Comparison of ENCODE assay signal across 11 cellular contexts in genomic region chr3:23567917-23568316, GRCh38.
A peak's percentile ranks its signal among the peaks of the same experiment; 100 is the strongest.
DNase-seq lines count a peak whose midpoint lies in the region; ATAC-seq and TF ChIP-seq lines count a peak whose summit lies in the region.
"Had no signal": no experiment of that assay in that cellular context is flagged by ENCODE, and none has a peak within 500 bp of the region (broad histone marks: within the 10 kb centered on the region; RNA-seq: fewer than 3 reads in every experiment).

No MANE protein-coding gene starts in this region.

- TF ChIP-seq CTCF in cardiac fibroblast (IDR thresholded peaks at IDR 0.05; ENCODE audit: low read depth, low read length): no peak
- no peak for TF ChIP-seq CTCF in activated CD8-positive, alpha-beta T cell treated with anti-CD3 and anti-CD28 coated beads for 36 hours (IDR thresholded peaks at IDR 0.05)

- POLR2A ChIA-PET in activated CD8-positive, alpha-beta T cell treated with anti-CD3 and anti-CD28 coated beads for 36 hours (lab: Charles Lee): no interaction called here

- no peaks in the 10 kb centered on the region for H3K4me1 Mint-ChIP-seq in activated CD8-positive, alpha-beta T cell treated with anti-CD3 and anti-CD28 coated beads for 36 hours (ENCODE audit: low read depth)

- ATAC-seq in GM18511 (IDR thresholded peaks at IDR 0.05; ENCODE audit: unreplicated experiment) (peak; percentile 78), GM21367 (IDR thresholded peaks at IDR 0.05; ENCODE audit: unreplicated experiment) (no peak)
- ATAC-seq in activated CD8-positive, alpha-beta T cell treated with anti-CD3 and anti-CD28 coated beads for 36 hours: no peak

- H3K4me3 Mint-ChIP-seq in activated CD8-positive, alpha-beta T cell treated with anti-CD3 and anti-CD28 coated beads for 36 hours: no peak overlapping the region

- CTCF ChIA-PET in activated CD8-positive, alpha-beta T cell treated with anti-CD3 and anti-CD28 coated beads for 36 hours (lab: Charles Lee): no interaction called here

- no peak overlapping the region for H3K27ac Mint-ChIP-seq in activated CD8-positive, alpha-beta T cell treated with anti-CD3 and anti-CD28 coated beads for 36 hours

- intact Hi-C loops in activated CD8-positive, alpha-beta T cell treated with anti-CD3 and anti-CD28 coated beads for 36 hours (cut with micrococcal nuclease): no loop called here

- no peak for TF ChIP-seq EP300 in Ishikawa (IDR thresholded peaks at IDR 0.05; ENCODE audit: borderline replicate concordance)

- TF ChIP-seq RAD21 in Ishikawa (IDR thresholded peaks at IDR 0.05; ENCODE audit: low read depth): no peak

- H3K36me3 Mint-ChIP-seq in activated CD8-positive, alpha-beta T cell treated with anti-CD3 and anti-CD28 coated beads for 36 hours (ENCODE audit: low read depth): peaks cover 3% of the 10 kb centered on the region

- no peaks in the 10 kb centered on the region for H3K27me3 Mint-ChIP-seq in activated CD8-positive, alpha-beta T cell treated with anti-CD3 and anti-CD28 coated beads for 36 hours

- DNase-seq in cardiac fibroblast (ENCODE audit: low read depth in 2 of 2) (peak; percentile 81 to 97), pons (ENCODE audit: low spot score) (peak; percentile 37), NCI-H748 treated with DMSO at 0.1 percent for 48 hours (lab: John Stamatoyannopoulos, UW) (no peak), NCI-H1694 (lab: John Stamatoyannopoulos, UW) (no peak)
- no peak for DNase-seq in activated CD8-positive, alpha-beta T cell treated with anti-CD3 and anti-CD28 coated beads for 36 hours
- DNase-seq: activated T-cell treated with anti-CD3 and anti-CD28 coated beads, Interleukin-2, amount 50 U/mL, for 1 hour; NK-92 treated with Interleukin-12 subunit alpha and Interleukin-12 subunit beta, amount 100 ng/mL, for 24 hours; uterus had no signal

- H3K4me3 ChIP-seq in cardiac fibroblast (replicated peaks in 1 of 2; ENCODE audit: low read depth in 2 of 2, low read length in 2 of 2): no peak overlapping the region
- H3K4me3 ChIP-seq: uterus had no signal

- H3K9me3 Mint-ChIP-seq in activated CD8-positive, alpha-beta T cell treated with anti-CD3 and anti-CD28 coated beads for 36 hours: no peaks in the 10 kb centered on the region

TF ChIP-seq in Ishikawa, 13 proteins besides CTCF, POLR2A, EP300 and RAD21:
- TF ChIP-seq USF1 (IDR thresholded peaks at IDR 0.05) (peak; percentile 53), NFIC (IDR thresholded peaks at IDR 0.05) (0 out of 2 replicates have a peak, but pooled peaks have one; percentile 25), TEAD4 (IDR thresholded peaks at IDR 0.05) (no peak)

Comparison
In these comparisons a context has a peak if more than half of its experiments do, and no peak if none do; other contexts are left out.
1. DNase-seq: peak in cardiac fibroblast (2 of 2) and pons (single experiment); none in activated CD8-positive, alpha-beta T cell treated with anti-CD3 and anti-CD28 coated beads for 36 hours (single experiment), NCI-H748 treated with DMSO at 0.1 percent for 48 hours (single experiment) and NCI-H1694 (single experiment).